16 cellular contexts compared by ENCODE assay signal in genomic region chr12:27163048-27163715, GRCh38.
DNase-seq lines count a peak whose midpoint lies in the region; ATAC-seq, FAIRE-seq and TF ChIP-seq lines count a peak whose summit lies in the region.
"Had no signal": no experiment of that assay in that cellular context is flagged by ENCODE, and none has a peak within 500 bp of the region (broad histone marks: within the 10 kb centered on the region; RNA-seq: fewer than 3 reads in every experiment).

No MANE protein-coding gene starts in this region.

- H3K9me3 ChIP-seq in small intestine (ENCODE audit: control insufficient read depth, low read depth): no peaks in the 10 kb centered on the region
- H3K9me3 ChIP-seq: ovary had no signal

- FAIRE-seq in H54 (lab: Jason Lieb, UNC): peak; percentile 98
- no peak for FAIRE-seq in small intestine (lab: Jason Lieb, UNC)
- FAIRE-seq: GM19239 had no signal

- TF ChIP-seq CTCF in foreskin keratinocyte (conservative IDR thresholded peaks at IDR 0.05): no peak

- DNase-seq in H54 (ENCODE audit: insufficient read length, low spot score) (peak; percentile 42), T1000 (lab: John Stamatoyannopoulos, UW) (peak; percentile 42), foreskin keratinocyte (peak in 1 of 2 donors; percentile 37), small intestine (no peak), HUDEP-2 (lab: John Stamatoyannopoulos, UW; ENCODE audit: unreplicated experiment in 76 of 76) (no peak), NCI-H1105 (lab: John Stamatoyannopoulos, UW) (no peak)
- DNase-seq in stimulated activated CD4-positive, alpha-beta T cell treated with anti-CD3 and anti-CD28 coated beads, Interleukin-2, amount 100 ng/mL, for 48 hours: no peak
- DNase-seq: activated CD8-positive, alpha-beta T cell treated with anti-CD3 and anti-CD28 coated beads, Interleukin-2, amount 10 ng/mL, durations not matched to agents 7 days and 5 days; activated naive CD4-positive, alpha-beta T cell treated with Interleukin-2 at 50 U/mL for 16 hours; caudate nucleus; GOT3; NCI-H446 treated with DMSO at 0.1 percent for 48 hours; ovary had no signal

- H3K27ac ChIP-seq in ACC112 (ENCODE audit: low read depth, low read length) (peak overlapping the region; percentile 68), foreskin keratinocyte (no peak overlapping the region), small intestine (ENCODE audit: low read depth in 1 of 2, low read length in 1 of 2) (no peak overlapping the region)
- H3K27ac ChIP-seq: ovary, tibial nerve had no signal

- no peak for TF ChIP-seq POLR2A in H54 (IDR thresholded peaks at IDR 0.05; ENCODE audit: low read depth, low read length)

- H3K79me2 ChIP-seq in ACC112 (ENCODE audit: control insufficient read depth, insufficient read depth, low read length, unreplicated experiment): no peaks in the 10 kb centered on the region

- no peaks in the 10 kb centered on the region for H3K27me3 ChIP-seq in ACC112 (ENCODE audit: insufficient read depth, low read length)
- H3K27me3 ChIP-seq in foreskin keratinocyte: no peaks in the 10 kb centered on the region
- no peaks in the 10 kb centered on the region for H3K27me3 ChIP-seq in small intestine (ENCODE audit: control insufficient read depth in 2 of 2, insufficient read depth in 2 of 2, low read length in 2 of 2)
- H3K27me3 ChIP-seq: ovary, tibial nerve had no signal

- peaks cover 32% of the 10 kb centered on the region for H3K4me1 ChIP-seq in ACC112 (ENCODE audit: control insufficient read depth, insufficient read depth, low read length, unreplicated experiment)
- peaks cover 4% of the 10 kb centered on the region for H3K4me1 ChIP-seq in foreskin keratinocyte
- H3K4me1 ChIP-seq in small intestine (ENCODE audit: control insufficient read depth in 2 of 2, insufficient read depth in 1 of 2, low read depth in 1 of 2, low read length in 1 of 2): no peaks in the 10 kb centered on the region
- H3K4me1 ChIP-seq: tibial nerve had no signal

- no peaks in the 10 kb centered on the region for H3K36me3 ChIP-seq in ACC112 (ENCODE audit: insufficient read depth, low read length)
- H3K36me3 ChIP-seq in small intestine (ENCODE audit: control insufficient read depth in 2 of 2, insufficient read depth in 2 of 2, low read length in 2 of 2): no peaks in the 10 kb centered on the region
- H3K36me3 ChIP-seq: ovary, tibial nerve had no signal

- WGBS in small intestine, 3 donors: 59 to 86% (median 76%) methylated on average over 3 of the region's 3 CpGs

- H3K4me3 ChIP-seq in ACC112 (ENCODE audit: low read depth, low read length) (no peak overlapping the region; the same call in 1 of the 2 replicates), small intestine (ENCODE audit: low read depth in 1 of 2, low read length in 2 of 2) (no peak overlapping the region)
- H3K4me3 ChIP-seq: ovary, tibial nerve had no signal

- H2AFZ ChIP-seq in ACC112 (ENCODE audit: low read length, unreplicated experiment): no peak overlapping the region

- peak; percentile 43 for ATAC-seq in foreskin keratinocyte
- ATAC-seq: activated CD8-positive, alpha-beta T cell treated with anti-CD3 and anti-CD28 coated beads, Interleukin-2, amount 10 ng/mL, durations not matched to agents 7 days and 5 days had no signal

Comparison
In these comparisons a context has a peak if more than half of its experiments do, and no peak if none do; other contexts are left out.
1. DNase-seq: peak in H54 (single experiment) and T1000 (single experiment); none in stimulated activated CD4-positive, alpha-beta T cell treated with anti-CD3 and anti-CD28 coated beads, Interleukin-2, amount 100 ng/mL, for 48 hours (0 of 2), small intestine (single experiment), HUDEP-2 (0 of 76) and NCI-H1105 (single experiment).